8 cellular contexts compared by ENCODE assay signal in genomic region chr6:99425647-99426453, GRCh38. TPM values are rescaled to one million over a fixed set of nuclear protein-coding genes. Genes with fewer than 3 reads are reported as not detected.
DNase-seq lines count a peak whose midpoint lies in the region; ATAC-seq, FAIRE-seq and TF ChIP-seq lines count a peak whose summit lies in the region.

No MANE protein-coding gene starts in this region.

- no peaks in the 10 kb centered on the region for H3K9me3 Mint-ChIP-seq in activated T-helper 17 cell treated with anti-CD3 and anti-CD28 coated beads, Interleukin-2, amount 50 U/mL, for 72 hours
- H3K9me3 Mint-ChIP-seq in nephron = no peaks in the 10 kb centered on the region
- no peaks in the 10 kb centered on the region for H3K9me3 Mint-ChIP-seq in stimulated activated naive CD8-positive, alpha-beta T cell treated with anti-CD3 and anti-CD28 coated beads, Interleukin-15, Interleukin-2, amounts not matched to agents 100 ng/mL and 50 ng/mL, for 24 hours

- peaks cover 37% of the 10 kb centered on the region for H3K4me1 Mint-ChIP-seq in activated T-helper 17 cell treated with anti-CD3 and anti-CD28 coated beads, Interleukin-2, amount 50 U/mL, for 72 hours
- peaks cover 49% of the 10 kb centered on the region for H3K4me1 Mint-ChIP-seq in nephron
- peaks cover 63% of the 10 kb centered on the region for H3K4me1 Mint-ChIP-seq in stimulated activated naive CD8-positive, alpha-beta T cell treated with anti-CD3 and anti-CD28 coated beads, Interleukin-15, Interleukin-2, amounts not matched to agents 100 ng/mL and 50 ng/mL, for 24 hours (ENCODE audit: low read depth)

- no peaks in the 10 kb centered on the region for H3K27me3 Mint-ChIP-seq in activated T-helper 17 cell treated with anti-CD3 and anti-CD28 coated beads, Interleukin-2, amount 50 U/mL, for 72 hours
- no peaks in the 10 kb centered on the region for H3K27me3 Mint-ChIP-seq in nephron (ENCODE audit: low read depth)
- no peaks in the 10 kb centered on the region for H3K27me3 Mint-ChIP-seq in stimulated activated naive CD8-positive, alpha-beta T cell treated with anti-CD3 and anti-CD28 coated beads, Interleukin-15, Interleukin-2, amounts not matched to agents 100 ng/mL and 50 ng/mL, for 24 hours

- peak; percentile 27 to 59 (median 38) for TF ChIP-seq CTCF in nephron (IDR thresholded peaks at IDR 0.05; ENCODE audit: unreplicated experiment in 3 of 3)

- H3K36me3 Mint-ChIP-seq in activated T-helper 17 cell treated with anti-CD3 and anti-CD28 coated beads, Interleukin-2, amount 50 U/mL, for 72 hours (ENCODE audit: low read depth) = peaks cover 76% of the 10 kb centered on the region
- peaks cover 34% of the 10 kb centered on the region for H3K36me3 Mint-ChIP-seq in nephron (ENCODE audit: low read depth)
- peaks cover 49% of the 10 kb centered on the region for H3K36me3 Mint-ChIP-seq in stimulated activated naive CD8-positive, alpha-beta T cell treated with anti-CD3 and anti-CD28 coated beads, Interleukin-15, Interleukin-2, amounts not matched to agents 100 ng/mL and 50 ng/mL, for 24 hours (ENCODE audit: low read depth)

- H3K4me3 ChIP-seq in Jurkat, Clone E6-1 (ENCODE audit: low read length) = peak overlapping the region; percentile 99

- peak; percentile 64 for FAIRE-seq in RCC 7860 (lab: Jason Lieb, UNC)

- H3K4me3 Mint-ChIP-seq in activated T-helper 17 cell treated with anti-CD3 and anti-CD28 coated beads, Interleukin-2, amount 50 U/mL, for 72 hours = peak overlapping the region; percentile 86
- H3K4me3 Mint-ChIP-seq in nephron = peak overlapping the region; percentile 93 to 97 (median 94)
- peak overlapping the region; percentile 91 for H3K4me3 Mint-ChIP-seq in stimulated activated naive CD8-positive, alpha-beta T cell treated with anti-CD3 and anti-CD28 coated beads, Interleukin-15, Interleukin-2, amounts not matched to agents 100 ng/mL and 50 ng/mL, for 24 hours

- peak overlapping the region; percentile 97 for H3K27ac Mint-ChIP-seq in activated T-helper 17 cell treated with anti-CD3 and anti-CD28 coated beads, Interleukin-2, amount 50 U/mL, for 72 hours
- peak overlapping the region; percentile 97 to 99 (median 98) for H3K27ac Mint-ChIP-seq in nephron
- H3K27ac Mint-ChIP-seq in stimulated activated naive CD8-positive, alpha-beta T cell treated with anti-CD3 and anti-CD28 coated beads, Interleukin-15, Interleukin-2, amounts not matched to agents 100 ng/mL and 50 ng/mL, for 24 hours = peak overlapping the region; percentile 94

- DNase-seq in DMS79 treated with DMSO at 0.1 percent for 48 hours (lab: John Stamatoyannopoulos, UW) (peak; percentile 85), RCC 7860 (ENCODE audit: low spot score) (peak; percentile 80), fibroblast of the conjunctiva (ENCODE audit: low read depth) (peak; percentile 91)
- peak; percentile 84 for DNase-seq in Jurkat, Clone E6-1 (ENCODE audit: low read depth, low spot score)

- ATAC-seq in GM21723 (IDR thresholded peaks at IDR 0.05; ENCODE audit: unreplicated experiment) = peak; percentile 56
- ATAC-seq in activated T-helper 17 cell treated with anti-CD3 and anti-CD28 coated beads, Interleukin-2, amount 50 U/mL, for 72 hours (replicated peaks) = peak; percentile 53

RNA-seq across cellular contexts. Expression of gene PNISR, which starts 0.7 kb away (rescaled TPM):
- polyA plus RNA-seq in Jurkat, Clone E6-1 (2012; ENCODE audit: insufficient read depth, insufficient read length) = 130 TPM
- total RNA-seq in activated T-helper 17 cell treated with anti-CD3 and anti-CD28 coated beads, Interleukin-2, amount 50 U/mL, for 72 hours = 100 to 1,000 TPM; 115 to 288 TPM

RNA-seq across cellular contexts. Expression of gene COQ3, which starts 31.9 kb away (rescaled TPM):
- polyA plus RNA-seq in Jurkat, Clone E6-1 (2012; ENCODE audit: insufficient read depth, insufficient read length) = 13.1 TPM
- total RNA-seq in activated T-helper 17 cell treated with anti-CD3 and anti-CD28 coated beads, Interleukin-2, amount 50 U/mL, for 72 hours = 1 to 10 TPM; 3.0 to 6.9 TPM

Comparison
In these comparisons a context has a peak if more than half of its experiments do, and no peak if none do; other contexts are left out.
1. Peak in every context shown above with its lines: DNase-seq, ATAC-seq and H3K4me3 ChIP-seq.